In genomic region chr13:74641586-74641985, GRCh38 we compare ENCODE assay signal across 24 cellular contexts.
A peak's percentile ranks its signal among the peaks of the same experiment; 100 is the strongest.
DNase-seq lines count a peak whose midpoint lies in the region; ATAC-seq and TF ChIP-seq lines count a peak whose summit lies in the region.
"Had no signal": no experiment of that assay in that cellular context is flagged by ENCODE, and none has a peak within 500 bp of the region (broad histone marks: within the 10 kb centered on the region; RNA-seq: fewer than 3 reads in every experiment).

No MANE protein-coding gene starts in this region.

- POLR2A ChIA-PET in WTC11 (lab: Charles Lee): no interaction called here

- no peaks in the 10 kb centered on the region for H3K9me3 Mint-ChIP-seq in WTC11
- H3K9me3 Mint-ChIP-seq: activated naive CD8-positive, alpha-beta T cell treated with anti-CD3 and anti-CD28 coated beads, Interleukin-2, amount 50 U/mL, for 24 hours; IgD-negative memory B cell; stimulated activated naive CD8-positive, alpha-beta T cell treated with anti-CD3 and anti-CD28 coated beads, Interleukin-15, Interleukin-2, amounts not matched to agents 100 ng/mL and 50 ng/mL, for 24 hours had no signal

- DNase-seq in GM03348 (ENCODE audit: low spot score) (peak; percentile 62), NCI-H226 (peak; percentile 56), epithelial cell of proximal tubule (ENCODE audit: low read depth) (peak; percentile 19), skeletal muscle cell (ENCODE audit: low read depth) (peak; percentile 52), HuH-7.5 (ENCODE audit: low spot score) (no peak), DMS53 (lab: John Stamatoyannopoulos, UW) (no peak), WTC11 (ENCODE audit: low spot score) (no peak)
- DNase-seq in activated naive CD4-positive, alpha-beta T cell treated with Interleukin-2 at 50 U/mL for 16 hours: no peak
- DNase-seq: activated CD4-positive, alpha-beta T cell treated with anti-CD3 and anti-CD28 coated beads for 48 hours; activated CD8-positive, alpha-beta memory T cell treated with anti-CD3 and anti-CD28 coated beads, Interleukin-2, amount 10 ng/mL, durations not matched to agents 7 days and 5 days; activated naive CD8-positive, alpha-beta T cell treated with anti-CD3 and anti-CD28 coated beads, Interleukin-2, amount 50 U/mL, for 24 hours; C1 segment of cervical spinal cord; central memory CD4-positive, alpha-beta T cell; GDM1; naive thymus-derived CD4-positive, alpha-beta T cell; NCI-H187; NK-92 treated with Interleukin-12 subunit alpha and Interleukin-12 subunit beta, amount 100 ng/mL, for 24 hours; posterior cingulate gyrus; stimulated activated CD4-positive, alpha-beta T cell treated with anti-CD3 and anti-CD28 coated beads, Interleukin-2, amount 100 ng/mL, for 24 hours; upper lobe of right lung had no signal

- no peak overlapping the region for H3K27ac Mint-ChIP-seq in WTC11
- H3K27ac Mint-ChIP-seq: activated CD8-positive, alpha-beta memory T cell treated with anti-CD3 and anti-CD28 coated beads, Interleukin-2, amount 10 ng/mL, durations not matched to agents 7 days and 5 days; activated naive CD8-positive, alpha-beta T cell treated with anti-CD3 and anti-CD28 coated beads, Interleukin-2, amount 50 U/mL, for 24 hours; IgD-negative memory B cell; naive thymus-derived CD4-positive, alpha-beta T cell; stimulated activated naive CD8-positive, alpha-beta T cell treated with anti-CD3 and anti-CD28 coated beads, Interleukin-15, Interleukin-2, amounts not matched to agents 100 ng/mL and 50 ng/mL, for 24 hours had no signal

- H3K36me3 Mint-ChIP-seq in WTC11: no peaks in the 10 kb centered on the region
- H3K36me3 Mint-ChIP-seq: activated CD8-positive, alpha-beta memory T cell treated with anti-CD3 and anti-CD28 coated beads, Interleukin-2, amount 10 ng/mL, durations not matched to agents 7 days and 5 days; IgD-negative memory B cell; naive thymus-derived CD4-positive, alpha-beta T cell had no signal

- no peak overlapping the region for H3K4me3 Mint-ChIP-seq in WTC11
- H3K4me3 Mint-ChIP-seq: activated CD8-positive, alpha-beta memory T cell treated with anti-CD3 and anti-CD28 coated beads, Interleukin-2, amount 10 ng/mL, durations not matched to agents 7 days and 5 days; activated naive CD8-positive, alpha-beta T cell treated with anti-CD3 and anti-CD28 coated beads, Interleukin-2, amount 50 U/mL, for 24 hours; IgD-negative memory B cell; naive thymus-derived CD4-positive, alpha-beta T cell; stimulated activated naive CD8-positive, alpha-beta T cell treated with anti-CD3 and anti-CD28 coated beads, Interleukin-15, Interleukin-2, amounts not matched to agents 100 ng/mL and 50 ng/mL, for 24 hours had no signal

- H3K4me3 ChIP-seq in epithelial cell of proximal tubule (ENCODE audit: low read depth, low read length) (no peak overlapping the region), skeletal muscle cell (ENCODE audit: low read depth, low read length) (no peak overlapping the region)
- H3K4me3 ChIP-seq: esophagus muscularis mucosa, upper lobe of right lung had no signal

- no peak for ATAC-seq in WTC11
- ATAC-seq: activated CD8-positive, alpha-beta memory T cell treated with anti-CD3 and anti-CD28 coated beads, Interleukin-2, amount 10 ng/mL, durations not matched to agents 7 days and 5 days; activated naive CD8-positive, alpha-beta T cell treated with anti-CD3 and anti-CD28 coated beads, Interleukin-2, amount 50 U/mL, for 24 hours; HCT116; naive thymus-derived CD4-positive, alpha-beta T cell; upper lobe of right lung had no signal

- TF ChIP-seq CTCF in epithelial cell of proximal tubule (conservative IDR thresholded peaks at IDR 0.05; ENCODE audit: low read depth, low read length) (no peak), WTC11 (IDR thresholded peaks at IDR 0.05) (no peak)

- CTCF ChIA-PET in WTC11 (lab: Charles Lee): no interaction called here

- H3K4me1 Mint-ChIP-seq in WTC11: no peaks in the 10 kb centered on the region
- H3K4me1 Mint-ChIP-seq: activated CD8-positive, alpha-beta memory T cell treated with anti-CD3 and anti-CD28 coated beads, Interleukin-2, amount 10 ng/mL, durations not matched to agents 7 days and 5 days; activated naive CD8-positive, alpha-beta T cell treated with anti-CD3 and anti-CD28 coated beads, Interleukin-2, amount 50 U/mL, for 24 hours; IgD-negative memory B cell had no signal

- no peaks in the 10 kb centered on the region for H3K27me3 Mint-ChIP-seq in WTC11 (ENCODE audit: low read depth)
- H3K27me3 Mint-ChIP-seq: activated CD8-positive, alpha-beta memory T cell treated with anti-CD3 and anti-CD28 coated beads, Interleukin-2, amount 10 ng/mL, durations not matched to agents 7 days and 5 days; activated naive CD8-positive, alpha-beta T cell treated with anti-CD3 and anti-CD28 coated beads, Interleukin-2, amount 50 U/mL, for 24 hours; IgD-negative memory B cell; stimulated activated naive CD8-positive, alpha-beta T cell treated with anti-CD3 and anti-CD28 coated beads, Interleukin-15, Interleukin-2, amounts not matched to agents 100 ng/mL and 50 ng/mL, for 24 hours had no signal

TF ChIP-seq in WTC11, 78 proteins besides CTCF, POLR2A, EP300 and RAD21:
- no peak for TF ChIP-seq ESRRA (CRISPR knock-in tag; IDR thresholded peaks at IDR 0.05; ENCODE audit: borderline replicate concordance)
- TF ChIP-seq GRHL2 (CRISPR knock-in tag; IDR thresholded peaks at IDR 0.05; ENCODE audit: insufficient replicate concordance, severe bottlenecking): no peak
- no peak for TF ChIP-seq ZNF281 (CRISPR knock-in tag; IDR thresholded peaks at IDR 0.05)
- TF ChIP-seq MXD4 (CRISPR knock-in tag; IDR thresholded peaks at IDR 0.05; ENCODE audit: borderline replicate concordance): no peak
- TF ChIP-seq ELF4 (CRISPR knock-in tag; IDR thresholded peaks at IDR 0.05; ENCODE audit: low read depth): no peak
- no peak for TF ChIP-seq FOXK1 (CRISPR knock-in tag; IDR thresholded peaks at IDR 0.05)
- no peak for TF ChIP-seq ZBTB43 (CRISPR knock-in tag; IDR thresholded peaks at IDR 0.05)
- TF ChIP-seq ERG (CRISPR knock-in tag; IDR thresholded peaks at IDR 0.05): no peak
- TF ChIP-seq CREB1 (CRISPR knock-in tag; IDR thresholded peaks at IDR 0.05): no peak

Comparison
In these comparisons a context has a peak if more than half of its experiments do, and no peak if none do; other contexts are left out.
1. DNase-seq: peak in GM03348 (single experiment), NCI-H226 (single experiment), epithelial cell of proximal tubule (single experiment) and skeletal muscle cell (single experiment); none in HuH-7.5 (single experiment), activated naive CD4-positive, alpha-beta T cell treated with Interleukin-2 at 50 U/mL for 16 hours (single experiment), DMS53 (single experiment) and WTC11 (single experiment).